Comparison of ENCODE assay signal across 21 cellular contexts in genomic region chr12:29430699-29431044, GRCh38. TPM values are rescaled to one million over a fixed set of nuclear protein-coding genes. Genes with fewer than 3 reads are reported as not detected.
DNase-seq lines count a peak whose midpoint lies in the region; ATAC-seq, FAIRE-seq and TF ChIP-seq lines count a peak whose summit lies in the region.
"Had no signal": no experiment of that assay in that cellular context is flagged by ENCODE, and none has a peak within 500 bp of the region (broad histone marks: within the 10 kb centered on the region; RNA-seq: fewer than 3 reads in every experiment).

No MANE protein-coding gene starts in this region.

- H3K4me1 Mint-ChIP-seq in H9 (peaks cover 10 to 11% of the 10 kb centered on the region in 2 experiments), T-cell (peaks cover 2 to 7% (median 2%) of the 10 kb centered on the region in 3 donors)

- H3K4me2 ChIP-seq in H9 (ENCODE audit: insufficient read depth, insufficient read length, low read length), result no peak overlapping the region
- H3K4me2 ChIP-seq in PC-9, result 0 out of 2 replicates have a peak overlapping the region, but pooled peaks have one; percentile 7
- H3K4me2 ChIP-seq in H1 (ENCODE audit: insufficient read depth in 1 of 2, low read depth in 2 of 2, low read length in 2 of 2), result no peak overlapping the region

- no peaks in the 10 kb centered on the region for H3K9me2 ChIP-seq in PC-9 (ENCODE audit: insufficient read depth)

- POLR2A ChIA-PET in PC-9 (lab: Charles Lee; ENCODE audit: unreplicated experiment), result no interaction called here
- POLR2A ChIA-PET in H1 (lab: Charles Lee; ENCODE audit: partially characterized antibody), result no interaction called here
- POLR2A ChIA-PET in T-cell (lab: Charles Lee), result no interaction called here

- no peak for TF ChIP-seq RAD21 in H1 (IDR thresholded peaks at IDR 0.05 in 1 of 2, conservative IDR thresholded peaks at IDR 0.05 in 1 of 2; ENCODE audit: low read depth in 2 of 2, low read length in 2 of 2)

- TF ChIP-seq POLR2A in H1 (IDR thresholded peaks at IDR 0.05; ENCODE audit: control extremely low read depth in 1 of 2, low read depth in 2 of 2, low read length in 2 of 2), result no peak

- H3K4me3 Mint-ChIP-seq in H9, result no peak overlapping the region
- no peak overlapping the region for H3K4me3 Mint-ChIP-seq in T-cell
- H3K4me3 Mint-ChIP-seq: CD4-positive, alpha-beta memory T cell; T-helper 1 cell treated with Interleukin-12 subunit alpha and Interleukin-12 subunit beta and Interleukin-4 antibody, amounts not matched to agents 30 μg/mL and 1 μg/mL, for 36 hours had no signal

- CTCF ChIA-PET in PC-9 (lab: Charles Lee), result no interaction called here
- CTCF ChIA-PET in H1 (lab: Charles Lee; ENCODE audit: partially characterized antibody), result interaction anchor here (0.9 to 1.3 kb wide), 2 partner anchors 10 to 37 kb away, joined by 3 to 5 read pairs; no protein-coding TSS in a partner anchor
- CTCF ChIA-PET in T-cell (lab: Charles Lee), result no interaction called here

- H3F3A ChIP-seq in PC-9 (ENCODE audit: insufficient read depth, low read depth), result no peaks in the 10 kb centered on the region

- H2AFZ ChIP-seq in H9 (ENCODE audit: low read length) (no peak overlapping the region), PC-9 (no peak overlapping the region), H1 (ENCODE audit: low read length) (peak overlapping the region; percentile 95)

- no peak overlapping the region for H4K8ac ChIP-seq in H9 (replicated peaks; ENCODE audit: insufficient read length, low read depth, low read length)
- H4K8ac ChIP-seq in H1 (ENCODE audit: extremely low read depth, insufficient read depth, low read length), result no peak overlapping the region; the same call in 1 of the 2 replicates

- BruUV-seq in PC-9 (replicated peaks; lab: Mats Ljungman, UMichigan), result no TSS peak

- no peak overlapping the region for H2AK5ac ChIP-seq in H9 (ENCODE audit: insufficient read length, low read length)
- H2AK5ac ChIP-seq in H1 (ENCODE audit: low read depth, low read length), result no peak overlapping the region

- TF ChIP-seq EP300 in H1 (IDR thresholded peaks at IDR 0.05; ENCODE audit: borderline replicate concordance in 1 of 2, low read depth in 2 of 2, low read length in 2 of 2), result no peak

- no peak overlapping the region for H3K27ac ChIP-seq in H9 (ENCODE audit: insufficient read length, low read depth, low read length)
- H3K27ac ChIP-seq in PC-9, result peak overlapping the region; percentile 44
- no peak overlapping the region for H3K27ac ChIP-seq in H1 (ENCODE audit: low read depth, low read length)
- H3K27ac ChIP-seq in pancreas, result peak overlapping the region in 1 of 4 donors; percentile 44
- H3K27ac ChIP-seq: Peyer's patch, SJSA1 had no signal

- no peak overlapping the region for H3K56ac ChIP-seq in H9 (ENCODE audit: insufficient read length, low read depth, low read length)
- no peak overlapping the region for H3K56ac ChIP-seq in H1 (replicated peaks; ENCODE audit: insufficient read length, low read depth, low read length)

- DNase-seq in H9 (no peak), PC-9 (no peak), H1 (ENCODE audit: low read depth in 1 of 2, low spot score in 2 of 2) (no peak), pancreas (peak in 2 of 6 donors; percentile 42 to 45), GM19240 (ENCODE audit: insufficient read length, low spot score) (no peak), T-cell (no peak), NCI-H187 treated with DMSO at 0.1 percent for 48 hours (lab: John Stamatoyannopoulos, UW) (no peak)
- DNase-seq in stimulated activated naive CD4-positive, alpha-beta T cell (lab: John Stamatoyannopoulos, UW), result no peak
- DNase-seq: CD4-positive, alpha-beta memory T cell; DMS153; MM.1S; NCI-H1048; NCI-H1417 treated with DMSO at 0.1 percent for 48 hours; NCI-H1930; NCI-H510A; Peyer's patch had no signal

- H2BK20ac ChIP-seq in H9 (ENCODE audit: low read depth, low read length, poor library complexity, severe bottlenecking) (no peak overlapping the region), H1 (ENCODE audit: low read length) (no peak overlapping the region)

- H2BK120ac ChIP-seq in H9 (ENCODE audit: low read depth, low read length, poor library complexity, severe bottlenecking), result no peak overlapping the region
- H2BK120ac ChIP-seq in H1 (replicated peaks; ENCODE audit: low read depth, low read length), result no peak overlapping the region

- H3K36me3 ChIP-seq in PC-9 (ENCODE audit: low read depth), result no peaks in the 10 kb centered on the region
- no peaks in the 10 kb centered on the region for H3K36me3 ChIP-seq in H1 (ENCODE audit: control insufficient read depth in 2 of 4, insufficient read depth in 4 of 4, low read length in 3 of 4)
- H3K36me3 ChIP-seq in pancreas, result no peaks in the 10 kb centered on the region
- H3K36me3 ChIP-seq: Peyer's patch, SJSA1 had no signal

- H4K91ac ChIP-seq in H9 (ENCODE audit: insufficient read length, low read depth, low read length) (no peak overlapping the region), H1 (replicated peaks; ENCODE audit: insufficient read length, low read length) (no peak overlapping the region)

- H3K4me3 ChIP-seq in PC-9, result no peak overlapping the region
- H3K4me3 ChIP-seq in H1 (ENCODE audit: extremely low read depth in 1 of 4, insufficient read depth in 2 of 4, low read depth in 3 of 4, low read length in 4 of 4), result no peak overlapping the region
- no peak overlapping the region for H3K4me3 ChIP-seq in pancreas
- H3K4me3 ChIP-seq: Peyer's patch, SJSA1 had no signal

- no peaks in the 10 kb centered on the region for H3K23me2 ChIP-seq in H9 (ENCODE audit: insufficient read length, low read depth, low read length, poor library complexity, severe bottlenecking)
- H3K23me2 ChIP-seq in H1 (ENCODE audit: low read depth, low read length), result no peaks in the 10 kb centered on the region

- no peak for TF ChIP-seq CTCF in H9 (conservative IDR thresholded peaks at IDR 0.05)
- TF ChIP-seq CTCF in PC-9 (conservative IDR thresholded peaks at IDR 0.05), result no peak
- TF ChIP-seq CTCF in H1 (IDR thresholded peaks at IDR 0.05; ENCODE audit: control extremely low read depth in 1 of 3, insufficient read depth in 1 of 3, low read depth in 1 of 3, low read length in 3 of 3), result no peak
- no peak for TF ChIP-seq CTCF in pancreas (IDR thresholded peaks at IDR 0.05)

- H3K79me1 ChIP-seq in H9 (ENCODE audit: insufficient read depth, low read depth, low read length, poor library complexity, severe bottlenecking) (no peaks in the 10 kb centered on the region), H1 (ENCODE audit: low read depth, low read length) (no peaks in the 10 kb centered on the region)

- peak; percentile 54 to 84 (median 68) for ATAC-seq in pancreas
- ATAC-seq in T-cell (replicated peaks in 1 of 4), result no peak
- ATAC-seq: Right ventricle myocardium inferior had no signal

- no peak overlapping the region for H3T11ph ChIP-seq in H9 (ENCODE audit: low read length)

- no peaks in the 10 kb centered on the region for H3K79me2 ChIP-seq in H9 (ENCODE audit: insufficient read depth, low read length)
- H3K79me2 ChIP-seq in PC-9 (ENCODE audit: low read depth), result no peaks in the 10 kb centered on the region
- H3K79me2 ChIP-seq in H1 (ENCODE audit: control insufficient read depth in 1 of 2, insufficient read depth in 2 of 2, low read length in 2 of 2), result no peaks in the 10 kb centered on the region

- FAIRE-seq in H1 (lab: Jason Lieb, UNC), result no peak
- no peak for FAIRE-seq in pancreas (lab: Jason Lieb, UNC)
- FAIRE-seq: GM12892, GM18507 had no signal

- intact Hi-C loops in PC-9 (cut with micrococcal nuclease; ENCODE audit: unreplicated experiment), result no loop called here
- intact Hi-C loops in pancreas (cut with DNase I), result no loop called here

- no peak overlapping the region for H3K18ac ChIP-seq in H9 (ENCODE audit: insufficient read length, low read depth, low read length)
- H3K18ac ChIP-seq in H1 (ENCODE audit: extremely low read depth, low read length), result no peak overlapping the region

- H3K27me3 ChIP-seq in H9 (ENCODE audit: insufficient read depth, low read length), result no peaks in the 10 kb centered on the region
- no peaks in the 10 kb centered on the region for H3K27me3 ChIP-seq in PC-9 (ENCODE audit: insufficient read depth, low read depth)
- H3K27me3 ChIP-seq in H1 (replicated peaks in 1 of 4; ENCODE audit: control insufficient read depth in 3 of 4, extremely low read depth in 1 of 4, insufficient read depth in 3 of 4, low read length in 3 of 4), result no peaks in the 10 kb centered on the region
- H3K27me3 ChIP-seq in pancreas, result no peaks in the 10 kb centered on the region
- H3K27me3 ChIP-seq: Peyer's patch, SJSA1 had no signal

- no peaks in the 10 kb centered on the region for H3K36me3 Mint-ChIP-seq in H9 (ENCODE audit: insufficient read depth in 1 of 3, low read depth in 3 of 3)
- H3K36me3 Mint-ChIP-seq in T-cell, result no peaks in the 10 kb centered on the region
- H3K36me3 Mint-ChIP-seq: CD4-positive, alpha-beta memory T cell had no signal

- H3K4me1 ChIP-seq in H9 (ENCODE audit: insufficient read depth, low read length) (no peaks in the 10 kb centered on the region), PC-9 (replicated peaks; ENCODE audit: insufficient read depth) (peaks cover 19% of the 10 kb centered on the region), H1 (replicated peaks in 1 of 4; ENCODE audit: control insufficient read depth in 3 of 4, insufficient read depth in 4 of 4, low read length in 3 of 4) (peaks cover 0 to 5% (median 0%) of the 10 kb centered on the region in 4 experiments; a peak in 1 of 7 replicates), pancreas (peaks cover 0 to 9% (median 6%) of the 10 kb centered on the region in 3 donors)
- H3K4me1 ChIP-seq: SJSA1 had no signal

- H3K23ac ChIP-seq in H9 (ENCODE audit: insufficient read length, low read depth, low read length) (no peak overlapping the region), H1 (ENCODE audit: insufficient read length) (no peak overlapping the region)

- no peaks in the 10 kb centered on the region; a peak in 1 of 5 replicates for H3K9me3 Mint-ChIP-seq in H9
- H3K9me3 Mint-ChIP-seq in T-cell, result no peaks in the 10 kb centered on the region
- H3K9me3 Mint-ChIP-seq: CD4-positive, alpha-beta memory T cell; T-helper 1 cell treated with Interleukin-12 subunit alpha and Interleukin-12 subunit beta and Interleukin-4 antibody, amounts not matched to agents 30 μg/mL and 1 μg/mL, for 36 hours had no signal

- H3K4ac ChIP-seq in H9 (ENCODE audit: low read depth, low read length), result no peak overlapping the region
- no peak overlapping the region for H3K4ac ChIP-seq in H1 (replicated peaks; ENCODE audit: insufficient read length, low read depth, low read length)

- WGBS in H9 (ENCODE audit: extremely low coverage, insufficient read length, low lambda C conversion rate), result no CpG with 5 or more reads among the region's 2 CpGs
- WGBS in H1 (ENCODE audit: extremely low coverage in 1 of 2, insufficient coverage in 1 of 2, insufficient read length in 1 of 2, insufficient replicate concordance in 2 of 2, low coverage in 1 of 2, low lambda C conversion rate in 2 of 2, missing lambda C conversion rate in 1 of 2), 2 experiments, result 83% methylated on average over 2 of the region's 2 CpGs; no CpG with 5 or more reads in 1 of the 2 experiments
- WGBS in pancreas, 2 donors, result 27 to 40% methylated on average over 2 of the region's 2 CpGs

- no peaks in the 10 kb centered on the region for H3K9me3 ChIP-seq in H9 (ENCODE audit: control insufficient read depth, low read depth, low read length)
- H3K9me3 ChIP-seq in PC-9 (ENCODE audit: insufficient read depth, low read depth), result peaks cover 7% of the 10 kb centered on the region; the same call in 1 of the 2 replicates
- no peaks in the 10 kb centered on the region for H3K9me3 ChIP-seq in H1 (ENCODE audit: insufficient read depth in 2 of 2, low read depth in 1 of 2, low read length in 1 of 2)
- H3K9me3 ChIP-seq in pancreas, result no peaks in the 10 kb centered on the region
- H3K9me3 ChIP-seq: Peyer's patch, SJSA1 had no signal

- H3K14ac ChIP-seq in H9 (ENCODE audit: insufficient read depth, low read length) (peak overlapping the region; percentile 45; the same call in 1 of the 2 replicates), H1 (ENCODE audit: insufficient read length) (no peak overlapping the region)

- H4K20me1 ChIP-seq in H9 (ENCODE audit: control insufficient read depth, insufficient read depth, insufficient read length), result no peaks in the 10 kb centered on the region
- H4K20me1 ChIP-seq in PC-9 (ENCODE audit: insufficient read depth), result no peaks in the 10 kb centered on the region
- no peaks in the 10 kb centered on the region for H4K20me1 ChIP-seq in H1 (replicated peaks in 1 of 2; ENCODE audit: control insufficient read depth in 1 of 2, insufficient read depth in 2 of 2, low read length in 2 of 2)

- H4K5ac ChIP-seq in H9 (ENCODE audit: insufficient read length, low read depth, low read length) (no peak overlapping the region), H1 (ENCODE audit: insufficient read length, low read depth, low read length) (peak overlapping the region; percentile 52)

- H2BK5ac ChIP-seq in H9 (ENCODE audit: insufficient read length, low read length), result no peak overlapping the region
- H2BK5ac ChIP-seq in H1 (ENCODE audit: low read depth, low read length), result no peak overlapping the region

- no peak overlapping the region for H2BK15ac ChIP-seq in H9 (ENCODE audit: low read depth, low read length)
- no peak overlapping the region for H2BK15ac ChIP-seq in H1 (ENCODE audit: low read length)

- H3K27ac Mint-ChIP-seq in H9 (peak overlapping the region; percentile 8 to 94 (median 86); a peak in 5 of 7 replicates), T-cell (no peak overlapping the region)
- H3K27ac Mint-ChIP-seq: CD4-positive, alpha-beta memory T cell; T-helper 1 cell treated with Interleukin-12 subunit alpha and Interleukin-12 subunit beta and Interleukin-4 antibody, amounts not matched to agents 30 μg/mL and 1 μg/mL, for 36 hours had no signal

- H3K9ac ChIP-seq in H9 (ENCODE audit: extremely low read depth, insufficient read length, low read length), result no peak overlapping the region
- H3K9ac ChIP-seq in H1 (replicated peaks in 1 of 4; ENCODE audit: extremely low read depth in 1 of 4, low read depth in 3 of 4, low read length in 3 of 4), result no peak overlapping the region

- H2BK12ac ChIP-seq in H9 (ENCODE audit: insufficient read length, low read depth, low read length) (no peak overlapping the region), H1 (ENCODE audit: low read depth, low read length) (no peak overlapping the region)

- no peaks in the 10 kb centered on the region for H3K27me3 Mint-ChIP-seq in H9 (ENCODE audit: low read depth)
- H3K27me3 Mint-ChIP-seq in T-cell, result peaks cover 11 to 16% of the 10 kb centered on the region in 2 donors

RNA-seq across cellular contexts. Expression of gene ERGIC2, which starts 49.7 kb away (rescaled TPM):
- total RNA-seq in H9 (2021) (64.8 and 69.8 TPM in 2 replicates), PC-9 (2021) (95.5 and 141 TPM in 2 replicates), pancreas (10 to 100 TPM; 30.0 to 66.2 (median 44.4) TPM), T-cell (10 to 100 TPM; 35.3 to 62.5 (median 50.5) TPM)
- total RNA-seq in H1 (2021; fragmentation: NEBNext Ultra II Directional; extraction: Animal tissue kit (Norgen Biotek cat#: 25700)), result 54.8 and 61.8 TPM in 2 replicates
- polyA plus RNA-seq in H1 (2011; rRNA removed) (7.0 and 16.5 TPM in 2 replicates), pancreas (10 to 100 TPM; 19.7 to 31.8 TPM)
- polyA plus RNA-seq in H1 (2011; cell fraction: cytosol; rRNA removed), result 14.2 TPM
- 6.2 TPM for polyA plus RNA-seq in H1 (2011; cell fraction: nucleus; rRNA removed)
- 20.9 to 39.5 TPM (median 23.0 TPM) in 4 replicates for polyA plus RNA-seq in H1 (2012, experiment 1 of 2)
- polyA plus RNA-seq in H1 (2012, experiment 2 of 2), result 4.2 TPM
- 108 TPM for polyA plus RNA-seq in H1 (2013, experiment 1 of 2)
- polyA plus RNA-seq in H1 (2013, experiment 2 of 2), result 123 TPM
- polyA minus RNA-seq in H1 (2011; rRNA and poly(A)+ RNA removed), result 12.8 and 19.9 TPM in 2 replicates
- polyA minus RNA-seq in H1 (2011; cell fraction: cytosol; rRNA and poly(A)+ RNA removed), result 12.2 TPM
- 45.6 TPM for polyA minus RNA-seq in H1 (2011; cell fraction: nucleus; rRNA and poly(A)+ RNA removed)

Comparison
In these comparisons a context has a peak if more than half of its experiments do, and no peak if none do; other contexts are left out.
1. H3K27ac Mint-ChIP-seq: peak in H9 (3 of 3); none in T-cell (0 of 2).
2. ATAC-seq: peak in pancreas (4 of 4); none in T-cell (0 of 4).